Comparison of ENCODE assay signal across 11 cellular contexts in the genomic region with DNA sequence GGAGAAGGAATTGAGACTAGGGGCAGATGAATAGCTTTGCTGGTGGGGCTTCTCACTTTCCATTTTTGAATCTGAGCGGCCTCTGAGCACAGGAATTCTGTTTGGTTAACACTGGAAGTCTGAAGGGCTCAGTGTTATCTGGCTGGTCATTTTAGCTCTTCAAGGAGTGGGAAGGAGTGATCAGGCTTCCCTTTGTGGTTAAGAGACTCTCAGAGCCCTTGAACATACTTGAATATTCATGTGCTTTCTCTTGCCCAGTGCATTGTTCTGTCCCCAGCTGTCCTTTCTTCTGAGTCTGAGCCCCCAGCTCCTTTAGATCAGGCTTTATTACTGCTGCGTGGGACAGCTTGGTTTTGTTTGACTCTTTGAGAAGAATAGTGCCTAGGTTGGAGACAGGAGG.
"Had no signal": no experiment of that assay in that cellular context is flagged by ENCODE, and none has a peak within 500 bp of the region (broad histone marks: within the 10 kb centered on the region; RNA-seq: fewer than 3 reads in every experiment).

No MANE protein-coding gene starts in this region.

- H3K36me3 ChIP-seq: adrenal gland had no signal

- H3K27me3 Mint-ChIP-seq: activated T-helper 17 cell treated with anti-CD3 and anti-CD28 coated beads, Interleukin-2, amount 50 U/mL, for 72 hours; dendritic cell treated with granulocyte-macrophage colony-stimulating factor and Interleukin-4, amounts not matched to agents 40 ng/mL and 50 ng/mL, for 4 days; stimulated activated naive CD8-positive, alpha-beta T cell treated with anti-CD3 and anti-CD28 coated beads, Interleukin-15, Interleukin-2, amounts not matched to agents 100 ng/mL and 50 ng/mL, for 24 hours had no signal

- H3K27ac Mint-ChIP-seq: activated naive CD4-positive, alpha-beta T cell treated with anti-CD3 and anti-CD28 coated beads, Interleukin-2, amount 10 ng/mL, durations not matched to agents 7 days and 5 days; activated T-helper 17 cell treated with anti-CD3 and anti-CD28 coated beads, Interleukin-2, amount 50 U/mL, for 72 hours; dendritic cell treated with granulocyte-macrophage colony-stimulating factor and Interleukin-4, amounts not matched to agents 40 ng/mL and 50 ng/mL, for 4 days; natural killer cell; stimulated activated naive CD8-positive, alpha-beta T cell treated with anti-CD3 and anti-CD28 coated beads, Interleukin-15, Interleukin-2, amounts not matched to agents 100 ng/mL and 50 ng/mL, for 24 hours had no signal

- H3K9me3 ChIP-seq: adrenal gland, mucosa of descending colon had no signal

- DNase-seq: activated CD4-positive, alpha-beta T cell treated with anti-CD3 and anti-CD28 coated beads, Interleukin-2, amount 50 U/mL, for 1 hour; activated naive CD4-positive, alpha-beta T cell treated with anti-CD3 and anti-CD28 coated beads, Interleukin-2, amount 10 ng/mL, durations not matched to agents 7 days and 5 days; activated T-cell treated with anti-CD3 and anti-CD28 coated beads for 4 hours; adrenal gland; mucosa of descending colon; natural killer cell; stimulated activated CD4-positive, alpha-beta T cell treated with anti-CD3 and anti-CD28 coated beads, Interleukin-4, amount 100 ng/mL, for 1 hour had no signal

- H3K27ac ChIP-seq: adrenal gland had no signal

- H3K36me3 Mint-ChIP-seq: activated naive CD4-positive, alpha-beta T cell treated with anti-CD3 and anti-CD28 coated beads, Interleukin-2, amount 10 ng/mL, durations not matched to agents 7 days and 5 days; natural killer cell had no signal

- H3K4me1 Mint-ChIP-seq: activated naive CD4-positive, alpha-beta T cell treated with anti-CD3 and anti-CD28 coated beads, Interleukin-2, amount 10 ng/mL, durations not matched to agents 7 days and 5 days; activated T-helper 17 cell treated with anti-CD3 and anti-CD28 coated beads, Interleukin-2, amount 50 U/mL, for 72 hours; natural killer cell had no signal

- H3K9me3 Mint-ChIP-seq: activated naive CD4-positive, alpha-beta T cell treated with anti-CD3 and anti-CD28 coated beads, Interleukin-2, amount 10 ng/mL, durations not matched to agents 7 days and 5 days had no signal

- H3K4me3 ChIP-seq: adrenal gland, mucosa of descending colon had no signal

- ATAC-seq: activated T-helper 17 cell treated with anti-CD3 and anti-CD28 coated beads, Interleukin-2, amount 50 U/mL, for 72 hours; esophagus mucosa; mucosa of descending colon; natural killer cell had no signal

- H3K27me3 ChIP-seq: adrenal gland had no signal

- H3K4me3 Mint-ChIP-seq: activated naive CD4-positive, alpha-beta T cell treated with anti-CD3 and anti-CD28 coated beads, Interleukin-2, amount 10 ng/mL, durations not matched to agents 7 days and 5 days; activated T-helper 17 cell treated with anti-CD3 and anti-CD28 coated beads, Interleukin-2, amount 50 U/mL, for 72 hours; dendritic cell treated with granulocyte-macrophage colony-stimulating factor and Interleukin-4, amounts not matched to agents 40 ng/mL and 50 ng/mL, for 4 days; natural killer cell; stimulated activated naive CD8-positive, alpha-beta T cell treated with anti-CD3 and anti-CD28 coated beads, Interleukin-15, Interleukin-2, amounts not matched to agents 100 ng/mL and 50 ng/mL, for 24 hours had no signal

- H3K4me1 ChIP-seq: adrenal gland had no signal
